ENCODE assay signal across 11 cellular contexts in genomic region chr5:38463634-38464521, GRCh38.
A peak's percentile ranks its signal among the peaks of the same experiment; 100 is the strongest.
DNase-seq lines count a peak whose midpoint lies in the region; FAIRE-seq and TF ChIP-seq lines count a peak whose summit lies in the region.
"Had no signal": no experiment of that assay in that cellular context is flagged by ENCODE, and none has a peak within 500 bp of the region (broad histone marks: within the 10 kb centered on the region; RNA-seq: fewer than 3 reads in every experiment).

No MANE protein-coding gene starts in this region.

- no peaks in the 10 kb centered on the region for H3K4me1 Mint-ChIP-seq in activated CD4-positive, alpha-beta T cell treated with anti-CD3 and anti-CD28 coated beads, Interleukin-2, amount 10 ng/mL, durations not matched to agents 7 days and 5 days

- H4K20me1 ChIP-seq in osteoblast (ENCODE audit: insufficient read depth, low read length), result no peaks in the 10 kb centered on the region

- H3K4me1 ChIP-seq in osteoblast (ENCODE audit: insufficient read depth, low read length), result peaks cover 64% of the 10 kb centered on the region

- H3K27ac ChIP-seq in osteoblast (ENCODE audit: low read depth, low read length), result peak overlapping the region; percentile 82
- H3K27ac ChIP-seq: lower lobe of right lung had no signal

- POLR2A ChIA-PET in activated CD4-positive, alpha-beta T cell treated with anti-CD3 and anti-CD28 coated beads, Interleukin-2, amount 10 ng/mL, durations not matched to agents 7 days and 5 days (lab: Charles Lee), result no interaction called here

- DNase-seq in AG09309 (ENCODE audit: low read depth) (peak; percentile 87), RCC 7860 (ENCODE audit: low spot score) (peak; percentile 100), fibroblast of gingiva (ENCODE audit: low read depth) (peak; percentile 77), osteoblast (ENCODE audit: insufficient read length, low spot score, missing footprints) (peak; percentile 90), medulla oblongata (ENCODE audit: extremely low spot score) (no peak), frontal cortex (ENCODE audit: low spot score in 2 of 2) (no peak), HT-29 (ENCODE audit: low spot score) (no peak)
- DNase-seq in activated CD4-positive, alpha-beta T cell treated with anti-CD3 and anti-CD28 coated beads, Interleukin-2, amount 10 ng/mL, durations not matched to agents 7 days and 5 days, result no peak
- DNase-seq: activated gamma-delta T cell; CD8-positive, alpha-beta T cell; lower lobe of right lung had no signal

- H3K27me3 ChIP-seq in osteoblast (ENCODE audit: insufficient read depth, low read length), result no peaks in the 10 kb centered on the region

- H3K4me3 Mint-ChIP-seq in activated CD4-positive, alpha-beta T cell treated with anti-CD3 and anti-CD28 coated beads, Interleukin-2, amount 10 ng/mL, durations not matched to agents 7 days and 5 days, result no peak overlapping the region
- H3K4me3 Mint-ChIP-seq: CD8-positive, alpha-beta T cell had no signal

- H3K9me3 Mint-ChIP-seq in activated CD4-positive, alpha-beta T cell treated with anti-CD3 and anti-CD28 coated beads, Interleukin-2, amount 10 ng/mL, durations not matched to agents 7 days and 5 days, result no peaks in the 10 kb centered on the region
- H3K9me3 Mint-ChIP-seq: CD8-positive, alpha-beta T cell had no signal

- H3K4me3 ChIP-seq in AG09309 (ENCODE audit: control insufficient read depth, low read depth, low read length) (no peak overlapping the region), osteoblast (ENCODE audit: insufficient read depth, low read length) (no peak overlapping the region)
- H3K4me3 ChIP-seq: lower lobe of right lung had no signal

- peaks cover 32% of the 10 kb centered on the region for H3K27me3 Mint-ChIP-seq in activated CD4-positive, alpha-beta T cell treated with anti-CD3 and anti-CD28 coated beads, Interleukin-2, amount 10 ng/mL, durations not matched to agents 7 days and 5 days

- H3K79me2 ChIP-seq in osteoblast (ENCODE audit: insufficient read depth, low read length), result no peaks in the 10 kb centered on the region

- TF ChIP-seq CTCF in AG09309 (IDR thresholded peaks at IDR 0.05; ENCODE audit: control insufficient read depth, insufficient read depth, low read depth, low read length, missing control alignments) (no peak), osteoblast (IDR thresholded peaks at IDR 0.05; ENCODE audit: extremely low read depth, low read depth, low read length) (no peak)

- H2AFZ ChIP-seq in osteoblast (ENCODE audit: low read length), result peak overlapping the region; percentile 5

- H3K36me3 Mint-ChIP-seq in activated CD4-positive, alpha-beta T cell treated with anti-CD3 and anti-CD28 coated beads, Interleukin-2, amount 10 ng/mL, durations not matched to agents 7 days and 5 days (ENCODE audit: low read depth), result no peaks in the 10 kb centered on the region
- H3K36me3 Mint-ChIP-seq: CD8-positive, alpha-beta T cell had no signal

- H3K9me3 ChIP-seq in osteoblast (ENCODE audit: low read depth, low read length), result no peaks in the 10 kb centered on the region
- H3K9me3 ChIP-seq: lower lobe of right lung had no signal

- H3K36me3 ChIP-seq in osteoblast (ENCODE audit: insufficient read depth, low read length), result no peaks in the 10 kb centered on the region
- H3K36me3 ChIP-seq: lower lobe of right lung had no signal

- H3K4me2 ChIP-seq in osteoblast (ENCODE audit: insufficient read depth, low read length), result peak overlapping the region; percentile 62

- peak; percentile 99 for FAIRE-seq in RCC 7860 (lab: Jason Lieb, UNC)
- FAIRE-seq in frontal cortex (lab: Jason Lieb, UNC), result no peak

- CTCF ChIA-PET in activated CD4-positive, alpha-beta T cell treated with anti-CD3 and anti-CD28 coated beads, Interleukin-2, amount 10 ng/mL, durations not matched to agents 7 days and 5 days (lab: Charles Lee), result interaction anchor here (1.2 to 2.6 kb wide), 4 partner anchors 11 to 22 kb away, joined by 3 to 11 read pairs (median 4); no protein-coding TSS in a partner anchor

- H3K27ac Mint-ChIP-seq in activated CD4-positive, alpha-beta T cell treated with anti-CD3 and anti-CD28 coated beads, Interleukin-2, amount 10 ng/mL, durations not matched to agents 7 days and 5 days, result no peak overlapping the region
- H3K27ac Mint-ChIP-seq: CD8-positive, alpha-beta T cell had no signal

Comparison
In these comparisons a context has a peak if more than half of its experiments do, and no peak if none do; other contexts are left out.
1. DNase-seq: peak in AG09309 (single experiment), RCC 7860 (single experiment), fibroblast of gingiva (single experiment) and osteoblast (single experiment); none in activated CD4-positive, alpha-beta T cell treated with anti-CD3 and anti-CD28 coated beads, Interleukin-2, amount 10 ng/mL, durations not matched to agents 7 days and 5 days (single experiment), medulla oblongata (single experiment), frontal cortex (0 of 2) and HT-29 (single experiment).